10 cellular contexts compared by ENCODE assay signal in genomic region chr19:43470288-43470687, GRCh38. TPM values are rescaled to one million over a fixed set of nuclear protein-coding genes. Genes with fewer than 3 reads are reported as not detected.
A peak's percentile ranks its signal among the peaks of the same experiment; 100 is the strongest.
DNase-seq lines count a peak whose midpoint lies in the region; ATAC-seq, FAIRE-seq and TF ChIP-seq lines count a peak whose summit lies in the region.
"Had no signal": no experiment of that assay in that cellular context is flagged by ENCODE, and none has a peak within 500 bp of the region (broad histone marks: within the 10 kb centered on the region; RNA-seq: fewer than 3 reads in every experiment).

No MANE protein-coding gene starts in this region.

- no peak overlapping the region for H3K4me2 ChIP-seq in K562 (ENCODE audit: insufficient read depth, low read length)

- no peaks in the 10 kb centered on the region for H3K27me3 Mint-ChIP-seq in activated CD4-positive, alpha-beta T cell treated with anti-CD3 and anti-CD28 coated beads for 36 hours

- TF ChIP-seq RAD21 in K562 (CRISPR knock-in tag; conservative IDR thresholded peaks at IDR 0.05 in 1 of 2, IDR thresholded peaks at IDR 0.05 in 1 of 2), result no peak

- no peaks in the 10 kb centered on the region for H3K27me3 ChIP-seq in K562 (ENCODE audit: control insufficient read depth in 2 of 2, insufficient read depth in 2 of 2, low read length in 2 of 2)
- peaks cover 0 to 13% (median 4%) of the 10 kb centered on the region in 7 donors for H3K27me3 ChIP-seq in heart right ventricle

- CTCF ChIA-PET in activated CD4-positive, alpha-beta T cell treated with anti-CD3 and anti-CD28 coated beads for 36 hours (lab: Charles Lee), result no interaction called here
- CTCF ChIA-PET in K562 (lab: Yijun Ruan, JAX; ENCODE audit: low intra/inter-chr PET ratio), result no interaction called here

- peak overlapping the region; percentile 80 for H3K27ac Mint-ChIP-seq in activated CD4-positive, alpha-beta T cell treated with anti-CD3 and anti-CD28 coated beads for 36 hours
- no peak overlapping the region for H3K27ac Mint-ChIP-seq in stimulated activated effector memory CD8-positive, alpha-beta T cell treated with anti-CD3 and anti-CD28 coated beads, Interleukin-12 subunit alpha, Interleukin-12 subunit beta, amount 100 ng/mL, for 72 hours

- 10% methylated on average over 9 of the region's 10 CpGs for whole genome bisulfite sequencing in K562 (ENCODE audit: insufficient coverage, low coverage, missing lambda C conversion rate)
- 62 to 67% methylated on average over 9 to 10 of the region's 10 CpGs for WGBS in heart right ventricle, 2 donors

- no TSS peak for BruUV-seq in K562 (replicated peaks; lab: Mats Ljungman, UMichigan)

- 0 out of 2 replicates have a peak overlapping the region, but pooled peaks have one; percentile 11 for H2AFZ ChIP-seq in K562 (ENCODE audit: low read depth, low read length)

- 0 out of 2 replicates have a peak, but pooled peaks cover 3% of the 10 kb centered on the region for H4K20me1 ChIP-seq in K562 (replicated peaks; ENCODE audit: control insufficient read depth, insufficient read depth, low read length)

- H3K9ac ChIP-seq in K562 (ENCODE audit: insufficient read depth in 1 of 2, low read depth in 2 of 2, low read length in 2 of 2), result no peak overlapping the region

- no peak for TF ChIP-seq POLR2A in K562 (conservative IDR thresholded peaks at IDR 0.05)

- H3K9me3 ChIP-seq in K562 (replicated peaks; ENCODE audit: control insufficient read depth, insufficient read depth, low read depth, low read length) (no peaks in the 10 kb centered on the region), heart right ventricle (no peaks in the 10 kb centered on the region)

- peaks cover 4% of the 10 kb centered on the region for H3K36me3 Mint-ChIP-seq in activated CD4-positive, alpha-beta T cell treated with anti-CD3 and anti-CD28 coated beads for 36 hours (ENCODE audit: low read depth)
- no peaks in the 10 kb centered on the region for H3K36me3 Mint-ChIP-seq in stimulated activated effector memory CD8-positive, alpha-beta T cell treated with anti-CD3 and anti-CD28 coated beads, Interleukin-12 subunit alpha, Interleukin-12 subunit beta, amount 100 ng/mL, for 72 hours

- no peaks in the 10 kb centered on the region for H3K36me3 ChIP-seq in K562 (ENCODE audit: control insufficient read depth, insufficient read depth, low read length)
- H3K36me3 ChIP-seq in heart right ventricle, result no peaks in the 10 kb centered on the region

- H3K4me3 ChIP-seq in K562 (no peak overlapping the region), heart right ventricle (no peak overlapping the region)

- H3K4me1 Mint-ChIP-seq in activated CD4-positive, alpha-beta T cell treated with anti-CD3 and anti-CD28 coated beads for 36 hours, result peaks cover 61% of the 10 kb centered on the region
- H3K4me1 Mint-ChIP-seq in stimulated activated effector memory CD8-positive, alpha-beta T cell treated with anti-CD3 and anti-CD28 coated beads, Interleukin-12 subunit alpha, Interleukin-12 subunit beta, amount 100 ng/mL, for 72 hours, result peaks cover 13% of the 10 kb centered on the region

- ATAC-seq in activated CD4-positive, alpha-beta T cell treated with anti-CD3 and anti-CD28 coated beads for 36 hours, result peak; percentile 70
- no peak for ATAC-seq in K562
- no peak for ATAC-seq in stimulated activated effector memory CD8-positive, alpha-beta T cell treated with anti-CD3 and anti-CD28 coated beads, Interleukin-12 subunit alpha, Interleukin-12 subunit beta, amount 100 ng/mL, for 72 hours
- no peak for ATAC-seq in heart right ventricle
- ATAC-seq in GM18907 (IDR thresholded peaks at IDR 0.05; ENCODE audit: unreplicated experiment), result no peak
- ATAC-seq: sciatic nerve had no signal

- TF ChIP-seq CTCF in K562 (IDR thresholded peaks at IDR 0.05 in 2 of 3, conservative IDR thresholded peaks at IDR 0.05 in 1 of 3; ENCODE audit: insufficient read depth in 2 of 3, low read depth in 1 of 3, low read length in 3 of 3), result no peak
- TF ChIP-seq CTCF in heart right ventricle (IDR thresholded peaks at IDR 0.05), result no peak

- intact Hi-C loops in activated CD4-positive, alpha-beta T cell treated with anti-CD3 and anti-CD28 coated beads for 36 hours (cut with DNase I, micrococcal nuclease), result no loop called here
- intact Hi-C loops in K562 (cut with micrococcal nuclease) (no loop called here), heart right ventricle (cut with DNase I) (no loop called here)

- H3K79me2 ChIP-seq in K562 (ENCODE audit: control insufficient read depth, insufficient read depth, low read length), result no peaks in the 10 kb centered on the region

- H3K4me3 Mint-ChIP-seq in activated CD4-positive, alpha-beta T cell treated with anti-CD3 and anti-CD28 coated beads for 36 hours, result peak overlapping the region; percentile 24
- H3K4me3 Mint-ChIP-seq in stimulated activated effector memory CD8-positive, alpha-beta T cell treated with anti-CD3 and anti-CD28 coated beads, Interleukin-12 subunit alpha, Interleukin-12 subunit beta, amount 100 ng/mL, for 72 hours, result no peak overlapping the region

- POLR2A ChIA-PET in activated CD4-positive, alpha-beta T cell treated with anti-CD3 and anti-CD28 coated beads for 36 hours (lab: Charles Lee), result interaction anchor here (0.6 kb wide), 1 partner anchor 55 kb away, joined by 3 read pairs; no protein-coding TSS in a partner anchor
- POLR2A ChIA-PET in K562 (lab: Yijun Ruan, JAX), result no interaction called here

- no peak for FAIRE-seq in K562 (lab: Jason Lieb, UNC)

- in situ Hi-C loops in K562 (cut with MboI), result no loop called here

- DNase-seq in H4 (ENCODE audit: low spot score), result peak; percentile 46
- peak; percentile 79 for DNase-seq in activated CD4-positive, alpha-beta T cell treated with anti-CD3 and anti-CD28 coated beads for 36 hours
- no peak for DNase-seq in K562 (ENCODE audit: extremely low read depth in 1 of 4, low spot score in 3 of 4)
- peak; percentile 55 to 60 for DNase-seq in stimulated activated CD4-positive, alpha-beta T cell treated with anti-CD3 and anti-CD28 coated beads, Interleukin-15, amount 100 ng/mL, for 48 hours (ENCODE audit: low read depth in 2 of 2)
- no peak for DNase-seq in stimulated activated effector memory CD8-positive, alpha-beta T cell treated with anti-CD3 and anti-CD28 coated beads, Interleukin-12 subunit alpha, Interleukin-12 subunit beta, amount 100 ng/mL, for 72 hours (ENCODE audit: low spot score in 2 of 2)
- no peak for DNase-seq in heart right ventricle
- DNase-seq in ureter (ENCODE audit: low spot score), result no peak
- DNase-seq: SHP77 treated with DMSO at 0.1 percent for 48 hours had no signal

- no peak for TF ChIP-seq EP300 in K562 (IDR thresholded peaks at IDR 0.05; ENCODE audit: low read length)

- peaks cover 10 to 17% of the 10 kb centered on the region in 2 experiments for H3K4me1 ChIP-seq in K562 (replicated peaks in 1 of 2; ENCODE audit: control insufficient read depth in 2 of 2, insufficient read depth in 2 of 2, low read length in 2 of 2)
- H3K4me1 ChIP-seq in heart right ventricle, result peaks cover 0 to 34% (median 8%) of the 10 kb centered on the region in 9 donors

- no peaks in the 10 kb centered on the region for H3K9me3 Mint-ChIP-seq in activated CD4-positive, alpha-beta T cell treated with anti-CD3 and anti-CD28 coated beads for 36 hours (ENCODE audit: low read depth)
- H3K9me3 Mint-ChIP-seq in stimulated activated effector memory CD8-positive, alpha-beta T cell treated with anti-CD3 and anti-CD28 coated beads, Interleukin-12 subunit alpha, Interleukin-12 subunit beta, amount 100 ng/mL, for 72 hours, result no peaks in the 10 kb centered on the region

- H3K9me1 ChIP-seq in K562 (ENCODE audit: control insufficient read depth, insufficient read depth, low read length), result no peaks in the 10 kb centered on the region

- H3K27ac ChIP-seq in K562 (ENCODE audit: extremely low read depth, low read depth, low read length), result no peak overlapping the region
- no peak overlapping the region for H3K27ac ChIP-seq in heart right ventricle

RNA-seq across cellular contexts. Expression of gene LYPD3, which starts 4.9 kb away (rescaled TPM):
- total RNA-seq in H4 (2014; rRNA removed; shearing (Covaris generic)), result 0.17 and 0.29 TPM in 2 replicates
- total RNA-seq in activated CD4-positive, alpha-beta T cell treated with anti-CD3 and anti-CD28 coated beads for 36 hours, result 1 to 10 TPM; 2.1 to 3.1 TPM
- total RNA-seq in K562 (2011; cell fraction: chromatin; rRNA removed; ENCODE audit: low replicate concordance), result 0.81 TPM in 1 of 2 replicates, not detected in the other
- 0.26 and 0.67 TPM in 2 replicates for total RNA-seq in K562 (2011; cell fraction: nucleolus; rRNA removed)
- 0.44 TPM in 1 of 2 replicates, not detected in the other for total RNA-seq in K562 (2011; cell fraction: nucleoplasm; rRNA removed)
- total RNA-seq in K562 (2014; rRNA removed), result 0.18 and 0.20 TPM in 2 replicates
- total RNA-seq in K562 (2014; rRNA removed; fragmentation: Illumina TruSeq; extraction: Trizol), result not detected in 2 replicates
- total RNA-seq in K562 (2015; rRNA removed; fragmentation: Illumina TruSeq; extraction: Trizol), result 0.22 TPM in 1 of 2 replicates, not detected in the other
- total RNA-seq in K562 (2021), result 0.31 and 0.33 TPM in 2 replicates
- 0.28 and 0.64 TPM in 2 replicates for polyA plus RNA-seq in K562 (2011; rRNA removed)
- 0.74 and 2.1 TPM in 2 replicates for polyA plus RNA-seq in K562 (2011; cell fraction: cytosol; rRNA removed)
- 1.2 and 1.6 TPM in 2 replicates for polyA plus RNA-seq in K562 (2011; cell fraction: nucleus; rRNA removed)
- polyA plus RNA-seq in K562 (2012), result 0.51 and 0.73 TPM in 2 replicates
- 0.26 and 0.27 TPM in 2 replicates for polyA plus RNA-seq in K562 (2014; fragmentation: Illumina TruSeq; extraction: Trizol)
- polyA plus RNA-seq in K562 (2014; fragmentation: Nextera tagmentation; extraction: Ambion mirVana), result under 1 TPM; 0.04 to 0.06 TPM
- polyA plus RNA-seq in K562 (2014; rRNA removed), result 0.17 and 0.19 TPM in 2 replicates
- 0.11 and 0.12 TPM in 2 replicates for polyA minus RNA-seq in K562 (2011; rRNA and poly(A)+ RNA removed)
- polyA minus RNA-seq in K562 (2011; cell fraction: cytosol; rRNA and poly(A)+ RNA removed), result not detected in 2 replicates
- polyA minus RNA-seq in K562 (2011; cell fraction: nucleus; rRNA and poly(A)+ RNA removed), result 0.56 and 0.67 TPM in 2 replicates
- under 1 TPM in 8 of 10 donors, not detected in 2; 0.14 to 0.75 (median 0.37) TPM for total RNA-seq in heart right ventricle
- under 1 TPM; 0.29 to 0.42 TPM for polyA plus RNA-seq in heart right ventricle
- total RNA-seq in ureter, result 15.0 TPM

RNA-seq across cellular contexts. Expression of gene PHLDB3, which starts 34.3 kb away (rescaled TPM):
- total RNA-seq in H4 (2014; rRNA removed; shearing (Covaris generic)), result 1.3 and 2.1 TPM in 2 replicates
- 10 to 100 TPM; 14.7 to 17.8 TPM for total RNA-seq in activated CD4-positive, alpha-beta T cell treated with anti-CD3 and anti-CD28 coated beads for 36 hours
- 14.2 and 34.8 TPM in 2 replicates for total RNA-seq in K562 (2011; cell fraction: chromatin; rRNA removed; ENCODE audit: low replicate concordance)
- total RNA-seq in K562 (2011; cell fraction: nucleolus; rRNA removed), result 26.8 and 32.0 TPM in 2 replicates
- total RNA-seq in K562 (2011; cell fraction: nucleoplasm; rRNA removed), result 21.6 and 22.4 TPM in 2 replicates
- total RNA-seq in K562 (2014; rRNA removed) (23.5 and 28.0 TPM in 2 replicates), K562 (2014; rRNA removed; fragmentation: Illumina TruSeq; extraction: Trizol) (1.1 and 1.6 TPM in 2 replicates), K562 (2015; rRNA removed; fragmentation: Illumina TruSeq; extraction: Trizol) (5.4 and 6.4 TPM in 2 replicates), K562 (2021) (11.8 and 12.7 TPM in 2 replicates), heart right ventricle (10 to 100 TPM in 1 of 10 donors, 1 to 10 TPM in 9; 4.1 to 10.0 (median 7.0) TPM), ureter (39.5 TPM)
- polyA plus RNA-seq in K562 (2011; rRNA removed) (3.5 and 6.1 TPM in 2 replicates), K562 (2014; fragmentation: Illumina TruSeq; extraction: Trizol) (3.9 and 6.7 TPM in 2 replicates), K562 (2014; fragmentation: Nextera tagmentation; extraction: Ambion mirVana) (under 1 TPM; 0.04 to 0.06 TPM), K562 (2014; rRNA removed) (5.2 and 11.4 TPM in 2 replicates), heart right ventricle (1 to 10 TPM; 4.0 to 5.7 TPM)
- polyA plus RNA-seq in K562 (2011; cell fraction: cytosol; rRNA removed), result 4.1 and 7.2 TPM in 2 replicates
- 14.5 and 21.6 TPM in 2 replicates for polyA plus RNA-seq in K562 (2011; cell fraction: nucleus; rRNA removed)
- 6.0 and 10.5 TPM in 2 replicates for polyA plus RNA-seq in K562 (2012)
- polyA minus RNA-seq in K562 (2011; rRNA and poly(A)+ RNA removed), result 2.2 and 2.6 TPM in 2 replicates
- 6.7 and 8.9 TPM in 2 replicates for polyA minus RNA-seq in K562 (2011; cell fraction: cytosol; rRNA and poly(A)+ RNA removed)
- 11.0 and 13.3 TPM in 2 replicates for polyA minus RNA-seq in K562 (2011; cell fraction: nucleus; rRNA and poly(A)+ RNA removed)

RNA-seq across cellular contexts. Expression of gene TEX101, which starts 55.6 kb away (rescaled TPM):
- not detected in 2 replicates for total RNA-seq in H4 (2014; rRNA removed; shearing (Covaris generic))
- total RNA-seq in activated CD4-positive, alpha-beta T cell treated with anti-CD3 and anti-CD28 coated beads for 36 hours, result not detected
- not detected in 2 replicates for total RNA-seq in K562 (2011; cell fraction: chromatin; rRNA removed; ENCODE audit: low replicate concordance)
- not detected in 2 replicates for total RNA-seq in K562 (2011; cell fraction: nucleolus; rRNA removed)
- not detected in 2 replicates for total RNA-seq in K562 (2011; cell fraction: nucleoplasm; rRNA removed)
- total RNA-seq in K562 (2014; rRNA removed), result not detected in 2 replicates
- total RNA-seq in K562 (2014; rRNA removed; fragmentation: Illumina TruSeq; extraction: Trizol), result not detected in 2 replicates
- not detected in 2 replicates for total RNA-seq in K562 (2015; rRNA removed; fragmentation: Illumina TruSeq; extraction: Trizol)
- not detected in 2 replicates for total RNA-seq in K562 (2021)
- polyA plus RNA-seq in K562 (2011; rRNA removed), result not detected in 2 replicates
- polyA plus RNA-seq in K562 (2011; cell fraction: cytosol; rRNA removed), result 0.07 TPM in 1 of 2 replicates, not detected in the other
- polyA plus RNA-seq in K562 (2011; cell fraction: nucleus; rRNA removed), result not detected in 2 replicates
- polyA plus RNA-seq in K562 (2012), result 0.25 TPM in 1 of 2 replicates, not detected in the other
- polyA plus RNA-seq in K562 (2014; fragmentation: Illumina TruSeq; extraction: Trizol), result not detected in 2 replicates
- under 1 TPM; 0.10 to 0.14 TPM for polyA plus RNA-seq in K562 (2014; fragmentation: Nextera tagmentation; extraction: Ambion mirVana)
- polyA plus RNA-seq in K562 (2014; rRNA removed), result 0.36 TPM in 1 of 2 replicates, not detected in the other
- polyA minus RNA-seq in K562 (2011; rRNA and poly(A)+ RNA removed), result not detected in 2 replicates
- not detected in 2 replicates for polyA minus RNA-seq in K562 (2011; cell fraction: cytosol; rRNA and poly(A)+ RNA removed)
- not detected in 2 replicates for polyA minus RNA-seq in K562 (2011; cell fraction: nucleus; rRNA and poly(A)+ RNA removed)
- not detected for total RNA-seq in heart right ventricle
- polyA plus RNA-seq in heart right ventricle, result not detected
- not detected for total RNA-seq in ureter
- total RNA-seq: sciatic nerve had no signal

RNA-seq across cellular contexts. Expression of gene ETHE1, which starts 56.7 kb away (rescaled TPM):
- total RNA-seq in H4 (2014; rRNA removed; shearing (Covaris generic)), result 33.6 and 50.4 TPM in 2 replicates
- 10 to 100 TPM; 68.7 to 78.8 TPM for total RNA-seq in activated CD4-positive, alpha-beta T cell treated with anti-CD3 and anti-CD28 coated beads for 36 hours
- total RNA-seq in K562 (2011; cell fraction: chromatin; rRNA removed; ENCODE audit: low replicate concordance), result 5.9 and 15.8 TPM in 2 replicates
- total RNA-seq in K562 (2011; cell fraction: nucleolus; rRNA removed), result 20.1 and 21.7 TPM in 2 replicates
- 11.6 and 14.7 TPM in 2 replicates for total RNA-seq in K562 (2011; cell fraction: nucleoplasm; rRNA removed)
- 15.7 and 17.1 TPM in 2 replicates for total RNA-seq in K562 (2014; rRNA removed)
- 5.2 and 5.9 TPM in 2 replicates for total RNA-seq in K562 (2014; rRNA removed; fragmentation: Illumina TruSeq; extraction: Trizol)
- 8.8 and 10.2 TPM in 2 replicates for total RNA-seq in K562 (2015; rRNA removed; fragmentation: Illumina TruSeq; extraction: Trizol)
- 9.1 and 13.0 TPM in 2 replicates for total RNA-seq in K562 (2021)
- 17.3 and 28.5 TPM in 2 replicates for polyA plus RNA-seq in K562 (2011; rRNA removed)
- polyA plus RNA-seq in K562 (2011; cell fraction: cytosol; rRNA removed), result 36.7 and 38.1 TPM in 2 replicates
- 28.8 and 29.7 TPM in 2 replicates for polyA plus RNA-seq in K562 (2011; cell fraction: nucleus; rRNA removed)
- polyA plus RNA-seq in K562 (2012), result 15.5 and 28.0 TPM in 2 replicates
- polyA plus RNA-seq in K562 (2014; fragmentation: Illumina TruSeq; extraction: Trizol), result 10.2 and 13.8 TPM in 2 replicates
- polyA plus RNA-seq in K562 (2014; fragmentation: Nextera tagmentation; extraction: Ambion mirVana), result 1 to 10 TPM; 2.9 to 5.4 TPM
- polyA plus RNA-seq in K562 (2014; rRNA removed), result 19.1 and 21.0 TPM in 2 replicates
- 12.5 and 13.7 TPM in 2 replicates for polyA minus RNA-seq in K562 (2011; rRNA and poly(A)+ RNA removed)
- polyA minus RNA-seq in K562 (2011; cell fraction: cytosol; rRNA and poly(A)+ RNA removed), result 9.9 and 10.0 TPM in 2 replicates
- 10.8 and 14.2 TPM in 2 replicates for polyA minus RNA-seq in K562 (2011; cell fraction: nucleus; rRNA and poly(A)+ RNA removed)
- total RNA-seq in heart right ventricle, result 10 to 100 TPM in 9 of 10 donors, 1 to 10 TPM in 1; 8.7 to 21.3 (median 13.0) TPM
- polyA plus RNA-seq in heart right ventricle, result 10 to 100 TPM in 1 of 2 donors, 1 to 10 TPM in 1; 5.1 to 23.6 TPM
- 37.4 TPM for total RNA-seq in ureter

Comparison
In these comparisons a context has a peak if more than half of its experiments do, and no peak if none do; other contexts are left out.
1. DNase-seq: peak in H4 (single experiment), activated CD4-positive, alpha-beta T cell treated with anti-CD3 and anti-CD28 coated beads for 36 hours (single experiment) and stimulated activated CD4-positive, alpha-beta T cell treated with anti-CD3 and anti-CD28 coated beads, Interleukin-15, amount 100 ng/mL, for 48 hours (2 of 2); none in K562 (0 of 4), stimulated activated effector memory CD8-positive, alpha-beta T cell treated with anti-CD3 and anti-CD28 coated beads, Interleukin-12 subunit alpha, Interleukin-12 subunit beta, amount 100 ng/mL, for 72 hours (0 of 2), heart right ventricle (0 of 2) and ureter (single experiment).